Comparison of ENCODE assay signal across 8 cellular contexts in the genomic region with DNA sequence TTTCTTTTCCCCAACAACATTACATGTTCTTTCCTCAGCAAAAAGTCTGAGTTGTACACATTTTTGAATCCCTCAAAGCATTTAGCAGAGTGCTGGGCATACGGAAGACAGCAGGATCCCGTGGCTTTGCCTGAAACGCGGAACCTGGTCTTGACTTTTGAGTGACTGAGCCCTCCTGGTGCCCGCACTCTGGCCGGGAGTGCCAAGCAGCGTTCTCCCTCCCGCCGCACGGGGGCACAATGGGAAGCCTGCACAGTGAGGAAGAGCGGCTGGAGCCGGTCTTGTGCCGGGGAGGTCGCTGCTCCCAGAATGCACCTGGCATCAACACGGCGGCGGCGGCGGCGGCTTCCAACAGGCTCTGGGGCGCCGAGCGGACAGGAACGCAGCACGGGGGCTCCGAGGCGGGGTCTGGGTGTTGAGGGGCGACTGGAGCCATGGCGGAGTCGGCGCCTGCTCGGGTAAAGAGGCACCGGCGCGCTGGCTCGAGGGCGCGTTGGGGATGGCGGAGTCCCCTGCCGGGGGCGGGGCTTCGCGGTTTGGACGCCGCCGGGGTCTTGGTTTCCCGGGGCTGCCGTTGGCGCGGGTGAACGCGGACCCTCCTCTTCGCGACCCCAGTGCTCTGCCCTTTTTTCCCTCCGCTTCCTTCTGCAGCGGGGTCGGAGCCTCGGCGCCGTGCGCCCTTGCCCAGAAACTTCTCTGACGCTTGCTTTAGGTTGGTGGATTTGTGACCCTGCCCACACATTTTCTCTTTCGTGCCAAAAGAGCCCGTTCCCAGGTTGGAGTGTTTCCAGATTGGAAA. TPM values are rescaled to one million over a fixed set of nuclear protein-coding genes. Genes with fewer than 3 reads are reported as not detected.
DNase-seq lines count a peak whose midpoint lies in the region; ATAC-seq and TF ChIP-seq lines count a peak whose summit lies in the region.

Gene ZNF212, plus strand, starts transcription at position 307 of the 799 bp plus-strand sequence. Its CDS starts 128 bp downstream, at position 435.

- peak within 1 kb of the TSS; percentile 92 for H3K4me3 Mint-ChIP-seq in CD8-positive, alpha-beta T cell
- H3K4me3 Mint-ChIP-seq in activated CD4-positive, alpha-beta memory T cell treated with anti-CD3 and anti-CD28 coated beads for 36 hours, result peak within 1 kb of the TSS; percentile 94

- H3K4me3 ChIP-seq in CD8-positive, alpha-beta T cell (ENCODE audit: low read depth, low read length), result peak within 1 kb of the TSS; percentile 81

- H3K27ac ChIP-seq in CD8-positive, alpha-beta T cell (ENCODE audit: low read depth, low read length), result peak within 1 kb of the TSS; percentile 67

- peaks cover 33% of the 10 kb centered on the region for H3K4me1 Mint-ChIP-seq in CD8-positive, alpha-beta T cell (ENCODE audit: low read depth)
- peaks cover 42% of the 10 kb centered on the region for H3K4me1 Mint-ChIP-seq in activated CD4-positive, alpha-beta memory T cell treated with anti-CD3 and anti-CD28 coated beads for 36 hours (ENCODE audit: low read depth)

- H3K4me1 ChIP-seq in CD8-positive, alpha-beta T cell (ENCODE audit: insufficient read depth, low read length), result peaks cover 23% of the 10 kb centered on the region

- intact Hi-C loops in CD8-positive, alpha-beta T cell (cut with DNase I, micrococcal nuclease), result loop anchor here (1.0 to 5.0 kb wide), 15 partner anchors 23 to 385 kb away; partner anchors contain the start of genes ZNF425 (in 2 of the 2), ZNF746 (in 2 of the 2), ZNF783 (in 2 of the 2) and ZNF282 (in 1 of the 2)
- intact Hi-C loops in activated CD4-positive, alpha-beta memory T cell treated with anti-CD3 and anti-CD28 coated beads for 36 hours (cut with micrococcal nuclease), result loop anchor here (1.0 to 2.0 kb wide), 6 partner anchors 9 to 149 kb away; partner anchors contain the start of genes ZNF425 and ZNF786

- peak within 1 kb of the TSS; percentile 91 for H3K27ac Mint-ChIP-seq in CD8-positive, alpha-beta T cell
- H3K27ac Mint-ChIP-seq in activated CD4-positive, alpha-beta memory T cell treated with anti-CD3 and anti-CD28 coated beads for 36 hours, result peak within 1 kb of the TSS; percentile 90

- H3K27me3 Mint-ChIP-seq in CD8-positive, alpha-beta T cell (ENCODE audit: low read depth), result peaks cover 7% of the 10 kb centered on the region
- peaks cover 6% of the 10 kb centered on the region for H3K27me3 Mint-ChIP-seq in activated CD4-positive, alpha-beta memory T cell treated with anti-CD3 and anti-CD28 coated beads for 36 hours

- H3K9me3 ChIP-seq in CD8-positive, alpha-beta T cell (ENCODE audit: low read length), result no peaks in the 10 kb centered on the region

- H3K27me3 ChIP-seq in CD8-positive, alpha-beta T cell (ENCODE audit: insufficient read depth, low read length), result no peaks in the 10 kb centered on the region

- H3K36me3 Mint-ChIP-seq in CD8-positive, alpha-beta T cell, result peaks cover 7% of the 10 kb centered on the region
- H3K36me3 Mint-ChIP-seq in activated CD4-positive, alpha-beta memory T cell treated with anti-CD3 and anti-CD28 coated beads for 36 hours, result peaks cover 17% of the 10 kb centered on the region

- CTCF ChIA-PET in CD8-positive, alpha-beta T cell (lab: Charles Lee), result interaction anchor here (0.7 to 1.2 kb wide), 3 partner anchors 21 to 1779 kb away, joined by 3 to 8 read pairs (median 3); partner anchors contain the start of gene ZNF783
- CTCF ChIA-PET in activated CD4-positive, alpha-beta memory T cell treated with anti-CD3 and anti-CD28 coated beads for 36 hours (lab: Charles Lee), result interaction anchor here (0.5 to 2.9 kb wide), 8 partner anchors 22 to 298 kb away, joined by 3 to 10 read pairs (median 4); partner anchors contain the start of genes ZNF282 and ZNF783

- POLR2A ChIA-PET in CD8-positive, alpha-beta T cell (lab: Charles Lee), result no interaction called here
- POLR2A ChIA-PET in activated CD4-positive, alpha-beta memory T cell treated with anti-CD3 and anti-CD28 coated beads for 36 hours (lab: Charles Lee), result interaction anchor here (0.6 to 2.8 kb wide), 5 partner anchors 14 to 44 kb away, joined by 3 to 9 read pairs (median 5); partner anchors contain the start of genes ZNF282 and ZNF783

- peak; percentile 100 for ATAC-seq in CD8-positive, alpha-beta T cell
- ATAC-seq in GM19452 (IDR thresholded peaks at IDR 0.05; ENCODE audit: unreplicated experiment) (peak; percentile 99), HG03575 (IDR thresholded peaks at IDR 0.05; ENCODE audit: extremely low read depth, insufficient number of reproducible peaks, low FRiP score, unreplicated experiment) (peak; percentile 67)

- peak; percentile 85 for TF ChIP-seq CTCF in CD8-positive, alpha-beta T cell (IDR thresholded peaks at IDR 0.05)

- DNase-seq in CD8-positive, alpha-beta T cell, result peak; percentile 76 to 92 (median 87)
- DNase-seq in NCI-H82 treated with DMSO at 0.1 percent for 48 hours (lab: John Stamatoyannopoulos, UW; ENCODE audit: unreplicated experiment) (peak; percentile 49), ecto neural progenitor cell (ENCODE audit: low spot score) (peak; percentile 94), lung microvascular endothelial cell (ENCODE audit: low read depth in 2 of 2) (peak; percentile 92 to 93)
- peak; percentile 94 for DNase-seq in activated CD4-positive, alpha-beta memory T cell treated with anti-CD3 and anti-CD28 coated beads for 36 hours
- peak; percentile 81 to 83 (median 83) for DNase-seq in stimulated activated CD4-positive, alpha-beta T cell treated with anti-CD3 and anti-CD28 coated beads, TNF-alpha, amount 100 ng/mL, for 48 hours (ENCODE audit: low read depth in 3 of 3)

- no peaks in the 10 kb centered on the region for H3K36me3 ChIP-seq in CD8-positive, alpha-beta T cell (ENCODE audit: insufficient read depth, low read length)

- H3K9me3 Mint-ChIP-seq in CD8-positive, alpha-beta T cell, result peaks cover 2% of the 10 kb centered on the region
- H3K9me3 Mint-ChIP-seq in activated CD4-positive, alpha-beta memory T cell treated with anti-CD3 and anti-CD28 coated beads for 36 hours, result peaks cover 8% of the 10 kb centered on the region

RNA-seq across cellular contexts. Expression of gene ZNF212, which starts in this region (rescaled TPM):
- 10 to 100 TPM; 20.9 to 22.1 TPM for total RNA-seq in CD8-positive, alpha-beta T cell
- total RNA-seq in activated CD4-positive, alpha-beta memory T cell treated with anti-CD3 and anti-CD28 coated beads for 36 hours, result 10 to 100 TPM; 21.5 to 21.9 TPM
- total RNA-seq in lung microvascular endothelial cell, result 3.4 and 3.5 TPM in 2 replicates

Comparison
In these comparisons a context has a peak if more than half of its experiments do, and no peak if none do; other contexts are left out.
1. Peak in every context shown above with its lines: DNase-seq, ATAC-seq, H3K4me3 ChIP-seq and H3K27ac ChIP-seq.